In genomic region chr11:111633248-111633647, GRCh38 we compare ENCODE assay signal across 1 cellular context.
TF ChIP-seq lines count a peak whose summit lies in the region.

No MANE protein-coding gene starts in this region.

TF ChIP-seq in SK-N-SH treated with all-trans-retinoic acid at 6 μM for 48 hours, 23 proteins besides CTCF, POLR2A, EP300 and RAD21 (continued from another document):
- TF ChIP-seq CREB5 (CRISPR knock-in tag; IDR thresholded peaks at IDR 0.05; ENCODE audit: low read depth), result no peak
- no peak for TF ChIP-seq ESRRG (CRISPR knock-in tag; IDR thresholded peaks at IDR 0.05)
- no peak for TF ChIP-seq ZNF70 (CRISPR knock-in tag; IDR thresholded peaks at IDR 0.05)
- TF ChIP-seq TCF4 (CRISPR knock-in tag; IDR thresholded peaks at IDR 0.05; ENCODE audit: borderline replicate concordance), result no peak
- no peak for TF ChIP-seq ZFP3 (CRISPR knock-in tag; IDR thresholded peaks at IDR 0.05)
